In the genomic region with DNA sequence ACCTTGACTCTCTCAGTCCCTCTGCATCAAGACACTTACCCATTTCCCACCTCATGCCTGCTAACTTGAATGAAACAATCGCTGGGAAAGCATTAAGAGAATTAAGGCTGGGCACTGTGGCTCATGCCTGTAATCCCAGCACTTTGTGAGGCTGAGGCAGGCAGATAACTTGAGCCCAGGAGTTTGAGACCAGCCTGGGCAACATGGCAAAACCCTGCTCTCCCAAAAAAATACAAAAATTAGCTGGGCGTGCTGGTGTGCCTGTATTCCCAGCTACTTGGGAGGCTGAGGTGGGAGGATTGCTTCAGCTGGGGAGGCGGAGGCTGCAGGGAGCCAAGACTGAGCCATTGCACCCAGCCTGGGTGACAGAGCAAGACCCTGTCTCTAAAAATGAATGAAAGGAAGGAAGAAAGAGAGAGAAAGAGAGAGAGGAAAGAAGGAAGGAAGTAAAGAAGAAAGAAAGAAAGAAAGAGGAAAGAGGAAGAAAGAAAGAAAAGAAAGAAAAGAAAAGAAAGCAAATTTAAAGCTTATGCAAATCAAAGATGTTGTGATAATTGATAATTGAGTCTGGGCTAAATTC, we compare ENCODE assay signal across 9 cellular contexts. TPM values are rescaled to one million over a fixed set of nuclear protein-coding genes. Genes with fewer than 3 reads are reported as not detected.
A peak's percentile ranks its signal among the peaks of the same experiment; 100 is the strongest.
DNase-seq lines count a peak whose midpoint lies in the region; ATAC-seq, FAIRE-seq and TF ChIP-seq lines count a peak whose summit lies in the region.
"Had no signal": no experiment of that assay in that cellular context is flagged by ENCODE, and none has a peak within 500 bp of the region (broad histone marks: within the 10 kb centered on the region; RNA-seq: fewer than 3 reads in every experiment).

No MANE protein-coding gene starts in this region.

- no peaks in the 10 kb centered on the region for H3K9me3 ChIP-seq in BE2C
- no peaks in the 10 kb centered on the region for H3K9me3 ChIP-seq in NT2/D1 (ENCODE audit: insufficient read depth, low read length)
- no peaks in the 10 kb centered on the region for H3K9me3 ChIP-seq in endothelial cell of umbilical vein (replicated peaks; ENCODE audit: control insufficient read depth, insufficient read depth, low read length)

- H3K9me3 Mint-ChIP-seq in nephron progenitor cell: peaks cover 4% of the 10 kb centered on the region

- no peak for FAIRE-seq in endothelial cell of umbilical vein (lab: Jason Lieb, UNC)
- FAIRE-seq: HTR-8/SVneo had no signal

- dilution Hi-C loops in endothelial cell of umbilical vein (cut with MboI; ENCODE audit: extremely low pct_ligation_motif_present, low sequenced_read_pairs): no loop called here

- TF ChIP-seq CTCF in BE2C (IDR thresholded peaks at IDR 0.05; ENCODE audit: low read depth, low read length) (no peak), endothelial cell of umbilical vein (IDR thresholded peaks at IDR 0.05; ENCODE audit: extremely low read depth in 1 of 2, insufficient read depth in 1 of 2, low read depth in 1 of 2, low read length in 2 of 2) (no peak), nephron progenitor cell (IDR thresholded peaks at IDR 0.05) (no peak)

- no peak overlapping the region for H2AFZ ChIP-seq in endothelial cell of umbilical vein (ENCODE audit: low read depth, low read length)

- H3K9ac ChIP-seq in NT2/D1 (ENCODE audit: insufficient read length, low read depth) (peak overlapping the region; percentile 44), endothelial cell of umbilical vein (replicated peaks; ENCODE audit: extremely low read depth, insufficient read depth, low read length) (peak overlapping the region; percentile 100)

- TF ChIP-seq POLR2A in endothelial cell of umbilical vein (IDR thresholded peaks at IDR 0.05; ENCODE audit: low read depth, low read length): no peak

- no peaks in the 10 kb centered on the region for H4K20me1 ChIP-seq in endothelial cell of umbilical vein (replicated peaks; ENCODE audit: control insufficient read depth, extremely low read depth, insufficient read depth, low read length)

- TSS peak; percentile 69 for BruUV-seq in endothelial cell of umbilical vein (replicated peaks; lab: Mats Ljungman, UMichigan)

- peaks cover 25% of the 10 kb centered on the region for H3K27me3 Mint-ChIP-seq in nephron progenitor cell (ENCODE audit: low read depth, poor library complexity)

- H3K36me3 ChIP-seq in BE2C (no peaks in the 10 kb centered on the region), NT2/D1 (ENCODE audit: insufficient read depth, insufficient read length, low read length) (peaks cover 33% of the 10 kb centered on the region), endothelial cell of umbilical vein (ENCODE audit: control insufficient read depth in 2 of 2, extremely low read depth in 1 of 2, insufficient read depth in 2 of 2, low read length in 2 of 2) (peaks cover 25 to 29% of the 10 kb centered on the region in 2 experiments)

- H3K4me1 ChIP-seq in BE2C (peaks cover 13% of the 10 kb centered on the region), NT2/D1 (ENCODE audit: insufficient read depth, insufficient read length) (peaks cover 10% of the 10 kb centered on the region), endothelial cell of umbilical vein (ENCODE audit: control insufficient read depth, extremely low read depth, insufficient read depth, low read length) (peaks cover 57% of the 10 kb centered on the region)

- DNase-seq in BE2C (no peak), NT2/D1 (ENCODE audit: low read depth, low spot score) (no peak), endothelial cell of umbilical vein (ENCODE audit: low read depth, low spot score) (no peak), nephron progenitor cell (no peak), caudate nucleus (lab: John Stamatoyannopoulos, UW) (no peak)

- H3K4me3 ChIP-seq in BE2C (ENCODE audit: low read depth, low read length) (peak overlapping the region; percentile 21), NT2/D1 (ENCODE audit: insufficient read length, low read depth) (peak overlapping the region; percentile 35), endothelial cell of umbilical vein (replicated peaks in 1 of 3; ENCODE audit: insufficient read depth in 1 of 3, low read depth in 1 of 3, low read length in 3 of 3) (peak overlapping the region; percentile 87 to 98 (median 88))

- ATAC-seq in GM21529 (IDR thresholded peaks at IDR 0.05; ENCODE audit: unreplicated experiment): no peak
- ATAC-seq in GM21447 (IDR thresholded peaks at IDR 0.05; ENCODE audit: unreplicated experiment): no peak
- no peak for ATAC-seq in HG02870 (IDR thresholded peaks at IDR 0.05; ENCODE audit: unreplicated experiment)

- peaks cover 57% of the 10 kb centered on the region for H3K79me2 ChIP-seq in endothelial cell of umbilical vein (ENCODE audit: control insufficient read depth, insufficient read depth, low read length)

- no peak overlapping the region for H3K27ac Mint-ChIP-seq in nephron progenitor cell

- peak overlapping the region; percentile 84 for H3K4me2 ChIP-seq in endothelial cell of umbilical vein (ENCODE audit: insufficient read depth, low read length)

- CTCF ChIA-PET in endothelial cell of umbilical vein (lab: Charles Lee): interaction anchor here (0.6 to 3.9 kb wide), 7 partner anchors 10 to 192 kb away, joined by 3 to 41 read pairs (median 11); no protein-coding TSS in a partner anchor

- no peaks in the 10 kb centered on the region for H3K27me3 ChIP-seq in BE2C
- no peaks in the 10 kb centered on the region for H3K27me3 ChIP-seq in NT2/D1 (ENCODE audit: insufficient read depth, insufficient read length)
- H3K27me3 ChIP-seq in endothelial cell of umbilical vein (ENCODE audit: control insufficient read depth in 2 of 2, insufficient read depth in 2 of 2, low read length in 2 of 2): no peaks in the 10 kb centered on the region

- POLR2A ChIA-PET in endothelial cell of umbilical vein (lab: Charles Lee): interaction anchor here (0.9 to 6.3 kb wide), 9 partner anchors 8 to 238 kb away, joined by 3 to 132 read pairs (median 27); partner anchors contain the start of genes TRIM56 and UFSP1

- H3K9me1 ChIP-seq in endothelial cell of umbilical vein (replicated peaks; ENCODE audit: control insufficient read depth, extremely low read depth, insufficient read depth, low read length): no peaks in the 10 kb centered on the region

- H3K36me3 Mint-ChIP-seq in nephron progenitor cell (ENCODE audit: low read depth): no peaks in the 10 kb centered on the region

- H3K27ac ChIP-seq in endothelial cell of umbilical vein (ENCODE audit: insufficient read depth, low read depth, low read length) (peak overlapping the region; percentile 83), caudate nucleus (ENCODE audit: low read depth, low read length) (no peak overlapping the region)

- H3K4me1 Mint-ChIP-seq in nephron progenitor cell: peaks cover 40% of the 10 kb centered on the region

- intact Hi-C loops in endothelial cell of umbilical vein (cut with micrococcal nuclease): loop anchor here (10.0 kb wide), 1 partner anchor 1023 kb away; the partner anchor contains the start of genes AP4M1 and MCM7

- peak overlapping the region; percentile 76 for H3K4me3 Mint-ChIP-seq in nephron progenitor cell

RNA-seq across cellular contexts. Expression of gene SERPINE1, which starts 0.6 kb away (rescaled TPM):
- polyA plus RNA-seq in BE2C (2012; ENCODE audit: insufficient read depth, insufficient read length, low read depth): 2.7 TPM
- total RNA-seq in endothelial cell of umbilical vein: 2,296 and 2,645 TPM in 2 replicates
- 4,637 and 5,683 TPM in 2 replicates for polyA plus RNA-seq in endothelial cell of umbilical vein
- 3,941 and 4,610 TPM in 2 replicates for polyA plus RNA-seq in endothelial cell of umbilical vein (2011; cell fraction: cytosol; rRNA removed)
- 2,230 and 2,366 TPM in 2 replicates for polyA plus RNA-seq in endothelial cell of umbilical vein (2011; cell fraction: nucleus; rRNA removed)
- polyA plus RNA-seq in endothelial cell of umbilical vein (2012): 3,488 and 3,747 TPM in 2 replicates
- polyA minus RNA-seq in endothelial cell of umbilical vein: 3,663 and 4,731 TPM in 2 replicates
- polyA minus RNA-seq in endothelial cell of umbilical vein (2011; cell fraction: cytosol; rRNA and poly(A)+ RNA removed): 2.8 TPM
- 786 and 802 TPM in 2 replicates for polyA minus RNA-seq in endothelial cell of umbilical vein (2011; cell fraction: nucleus; rRNA and poly(A)+ RNA removed)

RNA-seq across cellular contexts. Expression of gene AP1S1, which starts 26.7 kb away (rescaled TPM):
- polyA plus RNA-seq in BE2C (2012; ENCODE audit: insufficient read depth, insufficient read length, low read depth): 312 TPM
- 70.9 and 93.3 TPM in 2 replicates for total RNA-seq in endothelial cell of umbilical vein
- polyA plus RNA-seq in endothelial cell of umbilical vein: 82.8 and 106 TPM in 2 replicates
- polyA plus RNA-seq in endothelial cell of umbilical vein (2011; cell fraction: cytosol; rRNA removed): 139 and 140 TPM in 2 replicates
- 68.1 and 78.9 TPM in 2 replicates for polyA plus RNA-seq in endothelial cell of umbilical vein (2011; cell fraction: nucleus; rRNA removed)
- 127 and 166 TPM in 2 replicates for polyA plus RNA-seq in endothelial cell of umbilical vein (2012)
- polyA minus RNA-seq in endothelial cell of umbilical vein: 67.4 and 70.2 TPM in 2 replicates
- polyA minus RNA-seq in endothelial cell of umbilical vein (2011; cell fraction: cytosol; rRNA and poly(A)+ RNA removed): 37.6 TPM
- 7.4 and 8.7 TPM in 2 replicates for polyA minus RNA-seq in endothelial cell of umbilical vein (2011; cell fraction: nucleus; rRNA and poly(A)+ RNA removed)

RNA-seq across cellular contexts. Expression of gene VGF, which starts 37.8 kb away (rescaled TPM):
- 1,310 TPM for polyA plus RNA-seq in BE2C (2012; ENCODE audit: insufficient read depth, insufficient read length, low read depth)
- total RNA-seq in endothelial cell of umbilical vein: not detected in 2 replicates
- 0.03 TPM in 1 of 2 replicates, not detected in the other for polyA plus RNA-seq in endothelial cell of umbilical vein
- polyA plus RNA-seq in endothelial cell of umbilical vein (2011; cell fraction: cytosol; rRNA removed): not detected in 2 replicates
- not detected in 2 replicates for polyA plus RNA-seq in endothelial cell of umbilical vein (2011; cell fraction: nucleus; rRNA removed)
- polyA plus RNA-seq in endothelial cell of umbilical vein (2012): not detected in 2 replicates
- not detected in 2 replicates for polyA minus RNA-seq in endothelial cell of umbilical vein
- not detected for polyA minus RNA-seq in endothelial cell of umbilical vein (2011; cell fraction: cytosol; rRNA and poly(A)+ RNA removed)
- polyA minus RNA-seq in endothelial cell of umbilical vein (2011; cell fraction: nucleus; rRNA and poly(A)+ RNA removed): not detected in 2 replicates

RNA-seq across cellular contexts. Expression of gene TRIM56, which starts 42.3 kb away (rescaled TPM):
- 8.9 TPM for polyA plus RNA-seq in BE2C (2012; ENCODE audit: insufficient read depth, insufficient read length, low read depth)
- total RNA-seq in endothelial cell of umbilical vein: 21.8 and 25.1 TPM in 2 replicates
- polyA plus RNA-seq in endothelial cell of umbilical vein: 1.9 and 2.3 TPM in 2 replicates
- 2.6 and 3.3 TPM in 2 replicates for polyA plus RNA-seq in endothelial cell of umbilical vein (2011; cell fraction: cytosol; rRNA removed)
- 8.6 and 10.1 TPM in 2 replicates for polyA plus RNA-seq in endothelial cell of umbilical vein (2011; cell fraction: nucleus; rRNA removed)
- 6.5 and 7.6 TPM in 2 replicates for polyA plus RNA-seq in endothelial cell of umbilical vein (2012)
- polyA minus RNA-seq in endothelial cell of umbilical vein: 10.9 and 17.3 TPM in 2 replicates
- polyA minus RNA-seq in endothelial cell of umbilical vein (2011; cell fraction: cytosol; rRNA and poly(A)+ RNA removed): 6.0 TPM
- polyA minus RNA-seq in endothelial cell of umbilical vein (2011; cell fraction: nucleus; rRNA and poly(A)+ RNA removed): 6.4 and 7.9 TPM in 2 replicates

RNA-seq across cellular contexts. Expression of gene NAT16, which starts 52.5 kb away (rescaled TPM):
- polyA plus RNA-seq in BE2C (2012; ENCODE audit: insufficient read depth, insufficient read length, low read depth): 3.5 TPM
- total RNA-seq in endothelial cell of umbilical vein: not detected in 2 replicates
- polyA plus RNA-seq in endothelial cell of umbilical vein: not detected in 2 replicates
- not detected in 2 replicates for polyA plus RNA-seq in endothelial cell of umbilical vein (2011; cell fraction: cytosol; rRNA removed)
- polyA plus RNA-seq in endothelial cell of umbilical vein (2011; cell fraction: nucleus; rRNA removed): not detected in 2 replicates
- polyA plus RNA-seq in endothelial cell of umbilical vein (2012): not detected in 2 replicates
- polyA minus RNA-seq in endothelial cell of umbilical vein: not detected in 2 replicates
- polyA minus RNA-seq in endothelial cell of umbilical vein (2011; cell fraction: cytosol; rRNA and poly(A)+ RNA removed): not detected
- polyA minus RNA-seq in endothelial cell of umbilical vein (2011; cell fraction: nucleus; rRNA and poly(A)+ RNA removed): not detected in 2 replicates

Comparison
In these comparisons a context has a peak if more than half of its experiments do, and no peak if none do; other contexts are left out.
1. H3K4me3 ChIP-seq: peak in every context shown above with its lines; median percentile 88 in endothelial cell of umbilical vein; 35 in NT2/D1; 21 in BE2C.